In the genomic region with DNA sequence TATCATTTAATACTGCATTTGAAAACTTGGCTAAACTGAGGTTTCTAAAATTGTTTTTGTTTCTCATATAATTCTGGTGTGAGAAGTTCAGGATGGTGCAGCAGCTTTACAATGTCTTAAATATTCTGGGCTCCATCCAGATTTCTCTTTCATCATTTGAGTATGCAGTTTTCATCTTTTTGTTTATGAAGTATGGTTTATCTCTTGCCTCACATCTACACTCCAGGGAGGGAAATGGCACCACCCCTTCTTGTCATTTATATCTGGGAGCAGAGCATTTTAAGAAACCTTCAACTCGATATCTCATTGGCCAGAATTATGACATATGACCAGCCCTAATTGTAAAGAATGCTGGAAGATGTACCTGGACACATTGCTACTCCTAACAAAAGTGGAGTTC, we compare ENCODE assay signal across 1 cellular context.
TF ChIP-seq lines count a peak whose summit lies in the region.

No MANE protein-coding gene starts in this region.

TF ChIP-seq in GM12891, 5 proteins besides CTCF, POLR2A, EP300 and RAD21:
- TF ChIP-seq POLR2AphosphoS5 (IDR thresholded peaks at IDR 0.05; ENCODE audit: low read depth, low read length) (no peak), SPI1 (IDR thresholded peaks at IDR 0.05; ENCODE audit: low read depth, low read length) (no peak), PAX5 (IDR thresholded peaks at IDR 0.05; ENCODE audit: insufficient read depth, low read length, severe bottlenecking) (no peak), POU2F2 (IDR thresholded peaks at IDR 0.05; ENCODE audit: low read depth, low read length) (no peak), TAF1 (IDR thresholded peaks at IDR 0.05; ENCODE audit: low read depth, low read length) (no peak)
